6 cellular contexts compared by ENCODE assay signal in the genomic region with DNA sequence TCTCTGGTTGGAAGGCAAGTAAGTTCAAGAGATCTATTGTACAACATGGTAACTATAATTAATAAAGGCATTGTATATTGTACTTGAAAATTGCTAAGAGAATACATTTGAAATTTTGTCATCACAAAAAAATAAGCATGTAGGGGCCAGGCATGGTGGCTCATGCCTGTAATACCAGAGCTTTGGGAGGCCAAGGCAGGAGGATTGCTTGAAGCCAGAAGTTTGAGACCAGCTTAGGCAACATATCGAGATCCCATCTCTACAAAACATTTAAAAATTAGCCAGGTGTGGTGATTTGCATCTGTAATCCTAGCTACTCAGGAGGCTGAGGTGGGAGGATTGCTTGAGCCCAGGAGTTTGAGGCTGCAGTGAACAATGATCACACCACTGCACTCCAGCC. TPM values are rescaled to one million over a fixed set of nuclear protein-coding genes. Genes with fewer than 3 reads are reported as not detected.
"Had no signal": no experiment of that assay in that cellular context is flagged by ENCODE, and none has a peak within 500 bp of the region (broad histone marks: within the 10 kb centered on the region; RNA-seq: fewer than 3 reads in every experiment).

No MANE protein-coding gene starts in this region.

RNA-seq across cellular contexts. Expression of a gene that starts 12.0 kb away (rescaled TPM):
- total RNA-seq: naive thymus-derived CD4-positive, alpha-beta T cell; natural killer cell; right lobe of liver; sigmoid colon; transverse colon had no signal
- polyA plus RNA-seq: naive thymus-derived CD4-positive, alpha-beta T cell; neural cell had no signal
